Comparison of ENCODE assay signal across 8 cellular contexts in genomic region chr17:80791758-80792284, GRCh38.
DNase-seq lines count a peak whose midpoint lies in the region; ATAC-seq, FAIRE-seq and TF ChIP-seq lines count a peak whose summit lies in the region.

No MANE protein-coding gene starts in this region.

- peak overlapping the region; percentile 70 for H3K4me2 ChIP-seq in astrocyte (ENCODE audit: low read length)

- TF ChIP-seq CTCF in Panc1 (IDR thresholded peaks at IDR 0.05) = no peak
- no peak for TF ChIP-seq CTCF in astrocyte (IDR thresholded peaks at IDR 0.05; ENCODE audit: insufficient read depth, low read depth, low read length)

- peak overlapping the region; percentile 64 for H3K9ac ChIP-seq in astrocyte (ENCODE audit: low read length)

- H3K79me2 ChIP-seq in astrocyte (ENCODE audit: insufficient read depth, low read length) = peaks cover 9% of the 10 kb centered on the region

- peak overlapping the region; percentile 68 for H3K4me3 ChIP-seq in CD4-positive, CD25-positive, alpha-beta regulatory T cell (ENCODE audit: low read depth, low read length)
- H3K4me3 ChIP-seq in Panc1 (ENCODE audit: low read depth in 2 of 2, low read length in 2 of 2) = peak overlapping the region in 1 of 2 experiments; percentile 35; a peak in 3 of 4 replicates
- H3K4me3 ChIP-seq in astrocyte (ENCODE audit: insufficient read depth, low read depth, low read length) = no peak overlapping the region

- H3K27me3 ChIP-seq in CD4-positive, CD25-positive, alpha-beta regulatory T cell (ENCODE audit: control insufficient read depth, insufficient read depth, low read length) = no peaks in the 10 kb centered on the region
- no peaks in the 10 kb centered on the region for H3K27me3 ChIP-seq in Panc1 (ENCODE audit: control insufficient read depth, insufficient read depth, low read length)
- H3K27me3 ChIP-seq in astrocyte (ENCODE audit: insufficient read depth, low read length) = no peaks in the 10 kb centered on the region

- FAIRE-seq in astrocyte (lab: Jason Lieb, UNC) = peak; percentile 50

- no peak overlapping the region for H2AFZ ChIP-seq in astrocyte (ENCODE audit: low read depth, low read length)

- DNase-seq in CD4-positive, CD25-positive, alpha-beta regulatory T cell = peak in 1 of 3 donors; percentile 66
- DNase-seq in Panc1 (ENCODE audit: low read depth, low spot score) (peak; percentile 92), astrocyte (ENCODE audit: low read depth) (peak; percentile 94), kidney tubule cell (ENCODE audit: low spot score) (peak; percentile 76), SIG-M5 treated with dmso at 0.1 percent for 504 hours (lab: John Stamatoyannopoulos, UW; ENCODE audit: unreplicated experiment) (no peak), COR-L47 (lab: John Stamatoyannopoulos, UW) (no peak), NCI-H1417 treated with DMSO at 0.1 percent for 48 hours (lab: John Stamatoyannopoulos, UW) (no peak)

- CTCF ChIA-PET in Panc1 (lab: Charles Lee) = no interaction called here

- POLR2A ChIA-PET in Panc1 (lab: Charles Lee) = interaction anchor here (0.6 to 0.9 kb wide), 2 partner anchors 36 to 764 kb away, joined by 10 to 11 read pairs; no protein-coding TSS in a partner anchor

- in situ Hi-C loops in Panc1 (cut with HindIII; ENCODE audit: low pct_unique_long_range_greater_than_20kb, low sequenced_read_pairs) = no loop called here

- H3K4me1 ChIP-seq in CD4-positive, CD25-positive, alpha-beta regulatory T cell (ENCODE audit: control insufficient read depth, insufficient read depth, low read length, poor library complexity, severe bottlenecking) = peaks cover 47% of the 10 kb centered on the region
- H3K4me1 ChIP-seq in Panc1 (ENCODE audit: control insufficient read depth, insufficient read depth, low read length) (peaks cover 46% of the 10 kb centered on the region), astrocyte (ENCODE audit: insufficient read depth, low read length) (peaks cover 54% of the 10 kb centered on the region)

- H3K4me3 Mint-ChIP-seq in CD4-positive, CD25-positive, alpha-beta regulatory T cell = peak overlapping the region; percentile 69 to 95 (median 74)
- H3K4me3 Mint-ChIP-seq in astrocyte (ENCODE audit: unreplicated experiment) = no peak overlapping the region
- H3K4me3 Mint-ChIP-seq in stimulated activated memory B cell treated with anti-CD40 and anti-IgM and Interleukin-4, amounts not matched to agents 10 μg/mL and 1 μg/mL and 100 μg/mL, for 72 hours = no peak overlapping the region

- H3K36me3 ChIP-seq in CD4-positive, CD25-positive, alpha-beta regulatory T cell (ENCODE audit: control insufficient read depth, insufficient read depth, low read length) = peaks cover 2% of the 10 kb centered on the region
- no peaks in the 10 kb centered on the region for H3K36me3 ChIP-seq in Panc1 (ENCODE audit: control insufficient read depth, insufficient read depth, low read length)
- no peaks in the 10 kb centered on the region for H3K36me3 ChIP-seq in astrocyte (ENCODE audit: insufficient read depth, low read length)

- no peaks in the 10 kb centered on the region for H3K27me3 Mint-ChIP-seq in CD4-positive, CD25-positive, alpha-beta regulatory T cell
- H3K27me3 Mint-ChIP-seq in astrocyte (ENCODE audit: low read depth, unreplicated experiment) = no peaks in the 10 kb centered on the region
- no peaks in the 10 kb centered on the region for H3K27me3 Mint-ChIP-seq in stimulated activated memory B cell treated with anti-CD40 and anti-IgM and Interleukin-4, amounts not matched to agents 10 μg/mL and 1 μg/mL and 100 μg/mL, for 72 hours

- H3K9me3 Mint-ChIP-seq in CD4-positive, CD25-positive, alpha-beta regulatory T cell = peaks cover 0 to 4% (median 1%) of the 10 kb centered on the region in 7 donors
- H3K9me3 Mint-ChIP-seq in astrocyte (ENCODE audit: unreplicated experiment) = peaks cover 2% of the 10 kb centered on the region
- H3K9me3 Mint-ChIP-seq in stimulated activated memory B cell treated with anti-CD40 and anti-IgM and Interleukin-4, amounts not matched to agents 10 μg/mL and 1 μg/mL and 100 μg/mL, for 72 hours = peaks cover 3% of the 10 kb centered on the region

- ATAC-seq in CD4-positive, CD25-positive, alpha-beta regulatory T cell (ENCODE audit: low read depth in 2 of 2) = no peak
- peak; percentile 94 for ATAC-seq in Panc1
- ATAC-seq in stimulated activated memory B cell treated with anti-CD40 and anti-IgM and Interleukin-4, amounts not matched to agents 10 μg/mL and 1 μg/mL and 100 μg/mL, for 72 hours = no peak

- peaks cover 41 to 65% (median 51%) of the 10 kb centered on the region in 4 donors for H3K4me1 Mint-ChIP-seq in CD4-positive, CD25-positive, alpha-beta regulatory T cell
- H3K4me1 Mint-ChIP-seq in astrocyte (ENCODE audit: low read depth, unreplicated experiment) = peaks cover 38% of the 10 kb centered on the region
- peaks cover 27% of the 10 kb centered on the region for H3K4me1 Mint-ChIP-seq in stimulated activated memory B cell treated with anti-CD40 and anti-IgM and Interleukin-4, amounts not matched to agents 10 μg/mL and 1 μg/mL and 100 μg/mL, for 72 hours

- H3K27ac Mint-ChIP-seq in CD4-positive, CD25-positive, alpha-beta regulatory T cell = peak overlapping the region; percentile 27 to 97 (median 91)
- H3K27ac Mint-ChIP-seq in astrocyte (ENCODE audit: unreplicated experiment) = peak overlapping the region; percentile 55
- H3K27ac Mint-ChIP-seq in stimulated activated memory B cell treated with anti-CD40 and anti-IgM and Interleukin-4, amounts not matched to agents 10 μg/mL and 1 μg/mL and 100 μg/mL, for 72 hours = peak overlapping the region; percentile 14

- no peaks in the 10 kb centered on the region for H4K20me1 ChIP-seq in astrocyte (ENCODE audit: insufficient read depth, low read length)

- no peaks in the 10 kb centered on the region for H3K9me3 ChIP-seq in CD4-positive, CD25-positive, alpha-beta regulatory T cell (ENCODE audit: control insufficient read depth in 2 of 2, low read length in 2 of 2)
- H3K9me3 ChIP-seq in Panc1 (ENCODE audit: control insufficient read depth, insufficient read depth, low read depth, low read length) (peaks cover 4% of the 10 kb centered on the region; the same call in 1 of the 2 replicates), astrocyte (ENCODE audit: insufficient read depth, low read depth, low read length) (peaks cover 2% of the 10 kb centered on the region)

- BruUV-seq in Panc1 (replicated peaks; lab: Mats Ljungman, UMichigan) = no TSS peak

- intact Hi-C loops in Panc1 (cut with micrococcal nuclease; ENCODE audit: unreplicated experiment) = no loop called here

- peaks cover 22% of the 10 kb centered on the region for H3K36me3 Mint-ChIP-seq in CD4-positive, CD25-positive, alpha-beta regulatory T cell
- H3K36me3 Mint-ChIP-seq in astrocyte (ENCODE audit: low read depth, unreplicated experiment) = peaks cover 27% of the 10 kb centered on the region
- H3K36me3 Mint-ChIP-seq in stimulated activated memory B cell treated with anti-CD40 and anti-IgM and Interleukin-4, amounts not matched to agents 10 μg/mL and 1 μg/mL and 100 μg/mL, for 72 hours = peaks cover 45% of the 10 kb centered on the region

- H3K27ac ChIP-seq in CD4-positive, CD25-positive, alpha-beta regulatory T cell (ENCODE audit: insufficient read depth, low read length, poor library complexity, severe bottlenecking) = peak overlapping the region; percentile 60
- H3K27ac ChIP-seq in Panc1 (ENCODE audit: low read length) (peak overlapping the region; percentile 96), astrocyte (ENCODE audit: low read depth, low read length) (peak overlapping the region; percentile 97)

Comparison
In these comparisons a context has a peak if more than half of its experiments do, and no peak if none do; other contexts are left out.
1. DNase-seq: peak in Panc1 (single experiment), astrocyte (single experiment) and kidney tubule cell (single experiment); none in SIG-M5 treated with dmso at 0.1 percent for 504 hours (single experiment), COR-L47 (single experiment) and NCI-H1417 treated with DMSO at 0.1 percent for 48 hours (single experiment).
2. H3K27ac Mint-ChIP-seq: peak in every context shown above with its lines; median percentile 91 in CD4-positive, CD25-positive, alpha-beta regulatory T cell; 55 in astrocyte; 14 in stimulated activated memory B cell treated with anti-CD40 and anti-IgM and Interleukin-4, amounts not matched to agents 10 μg/mL and 1 μg/mL and 100 μg/mL, for 72 hours.
3. H3K4me3 Mint-ChIP-seq: peak in CD4-positive, CD25-positive, alpha-beta regulatory T cell (4 of 4); none in astrocyte (single experiment) and stimulated activated memory B cell treated with anti-CD40 and anti-IgM and Interleukin-4, amounts not matched to agents 10 μg/mL and 1 μg/mL and 100 μg/mL, for 72 hours (single experiment).
4. Peak in every context shown above with its lines, with median percentiles within 50 percentile points of each other: H3K27ac ChIP-seq.